Comparison of ENCODE assay signal across 1 cellular context in the genomic region with DNA sequence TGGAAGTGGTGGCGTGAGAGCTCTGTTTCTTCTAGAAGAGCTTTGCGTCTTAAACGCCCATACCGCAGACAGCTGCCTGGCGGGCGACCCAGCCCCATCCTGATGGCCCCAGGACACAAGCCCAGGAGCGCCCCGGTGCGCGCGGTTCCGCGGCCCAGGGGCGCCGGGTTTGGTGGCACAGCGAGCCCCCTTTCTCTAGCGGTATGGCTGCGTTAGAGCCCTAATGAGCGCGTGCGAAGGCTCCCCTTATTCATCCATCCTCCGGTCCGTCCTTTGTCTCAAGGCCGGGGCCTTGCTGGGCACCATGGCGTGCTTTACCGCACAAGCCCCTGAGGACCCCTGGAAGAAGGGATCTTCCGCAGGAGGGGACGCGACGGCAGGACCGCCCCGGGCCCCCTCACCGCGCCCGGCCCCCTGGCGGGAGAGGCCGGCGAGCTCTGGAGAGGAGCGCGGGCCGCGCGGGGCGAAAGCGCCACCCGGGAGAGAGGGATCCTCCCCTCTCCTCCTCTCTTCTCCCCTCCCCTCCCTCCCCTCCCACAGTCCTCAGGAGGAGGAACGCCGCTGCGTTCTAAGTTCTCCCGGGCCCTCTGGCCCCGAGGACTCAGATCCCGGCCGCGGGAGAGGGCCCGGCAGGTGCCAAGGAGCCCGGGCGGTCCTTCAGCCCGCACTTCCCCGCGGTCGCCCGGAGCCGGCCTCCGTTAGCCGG.
TF ChIP-seq lines count a peak whose summit lies in the region.

No MANE protein-coding gene starts in this region.

TF ChIP-seq in GM12878, 131 proteins besides CTCF, POLR2A, EP300 and RAD21 (continued from another document and continues in another):
- TF ChIP-seq, protein P1, sequence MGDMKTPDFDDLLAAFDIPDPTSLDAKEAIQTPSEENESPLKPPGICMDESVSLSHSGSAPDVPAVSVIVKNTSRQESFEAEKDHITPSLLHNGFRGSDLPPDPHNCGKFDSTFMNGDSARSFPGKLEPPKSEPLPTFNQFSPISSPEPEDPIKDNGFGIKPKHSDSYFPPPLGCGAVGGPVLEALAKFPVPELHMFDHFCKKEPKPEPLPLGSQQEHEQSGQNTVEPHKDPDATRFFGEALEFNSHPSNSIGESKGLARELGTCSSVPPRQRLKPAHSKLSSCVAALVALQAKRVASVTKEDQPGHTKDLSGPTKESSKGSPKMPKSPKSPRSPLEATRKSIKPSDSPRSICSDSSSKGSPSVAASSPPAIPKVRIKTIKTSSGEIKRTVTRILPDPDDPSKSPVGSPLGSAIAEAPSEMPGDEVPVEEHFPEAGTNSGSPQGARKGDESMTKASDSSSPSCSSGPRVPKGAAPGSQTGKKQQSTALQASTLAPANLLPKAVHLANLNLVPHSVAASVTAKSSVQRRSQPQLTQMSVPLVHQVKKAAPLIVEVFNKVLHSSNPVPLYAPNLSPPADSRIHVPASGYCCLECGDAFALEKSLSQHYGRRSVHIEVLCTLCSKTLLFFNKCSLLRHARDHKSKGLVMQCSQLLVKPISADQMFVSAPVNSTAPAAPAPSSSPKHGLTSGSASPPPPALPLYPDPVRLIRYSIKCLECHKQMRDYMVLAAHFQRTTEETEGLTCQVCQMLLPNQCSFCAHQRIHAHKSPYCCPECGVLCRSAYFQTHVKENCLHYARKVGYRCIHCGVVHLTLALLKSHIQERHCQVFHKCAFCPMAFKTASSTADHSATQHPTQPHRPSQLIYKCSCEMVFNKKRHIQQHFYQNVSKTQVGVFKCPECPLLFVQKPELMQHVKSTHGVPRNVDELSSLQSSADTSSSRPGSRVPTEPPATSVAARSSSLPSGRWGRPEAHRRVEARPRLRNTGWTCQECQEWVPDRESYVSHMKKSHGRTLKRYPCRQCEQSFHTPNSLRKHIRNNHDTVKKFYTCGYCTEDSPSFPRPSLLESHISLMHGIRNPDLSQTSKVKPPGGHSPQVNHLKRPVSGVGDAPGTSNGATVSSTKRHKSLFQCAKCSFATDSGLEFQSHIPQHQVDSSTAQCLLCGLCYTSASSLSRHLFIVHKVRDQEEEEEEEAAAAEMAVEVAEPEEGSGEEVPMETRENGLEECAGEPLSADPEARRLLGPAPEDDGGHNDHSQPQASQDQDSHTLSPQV (IDR thresholded peaks at IDR 0.05) = no peak
- TF ChIP-seq SP1 (IDR thresholded peaks at IDR 0.05; ENCODE audit: low read depth, low read length) = no peak
- TF ChIP-seq, protein P2, sequence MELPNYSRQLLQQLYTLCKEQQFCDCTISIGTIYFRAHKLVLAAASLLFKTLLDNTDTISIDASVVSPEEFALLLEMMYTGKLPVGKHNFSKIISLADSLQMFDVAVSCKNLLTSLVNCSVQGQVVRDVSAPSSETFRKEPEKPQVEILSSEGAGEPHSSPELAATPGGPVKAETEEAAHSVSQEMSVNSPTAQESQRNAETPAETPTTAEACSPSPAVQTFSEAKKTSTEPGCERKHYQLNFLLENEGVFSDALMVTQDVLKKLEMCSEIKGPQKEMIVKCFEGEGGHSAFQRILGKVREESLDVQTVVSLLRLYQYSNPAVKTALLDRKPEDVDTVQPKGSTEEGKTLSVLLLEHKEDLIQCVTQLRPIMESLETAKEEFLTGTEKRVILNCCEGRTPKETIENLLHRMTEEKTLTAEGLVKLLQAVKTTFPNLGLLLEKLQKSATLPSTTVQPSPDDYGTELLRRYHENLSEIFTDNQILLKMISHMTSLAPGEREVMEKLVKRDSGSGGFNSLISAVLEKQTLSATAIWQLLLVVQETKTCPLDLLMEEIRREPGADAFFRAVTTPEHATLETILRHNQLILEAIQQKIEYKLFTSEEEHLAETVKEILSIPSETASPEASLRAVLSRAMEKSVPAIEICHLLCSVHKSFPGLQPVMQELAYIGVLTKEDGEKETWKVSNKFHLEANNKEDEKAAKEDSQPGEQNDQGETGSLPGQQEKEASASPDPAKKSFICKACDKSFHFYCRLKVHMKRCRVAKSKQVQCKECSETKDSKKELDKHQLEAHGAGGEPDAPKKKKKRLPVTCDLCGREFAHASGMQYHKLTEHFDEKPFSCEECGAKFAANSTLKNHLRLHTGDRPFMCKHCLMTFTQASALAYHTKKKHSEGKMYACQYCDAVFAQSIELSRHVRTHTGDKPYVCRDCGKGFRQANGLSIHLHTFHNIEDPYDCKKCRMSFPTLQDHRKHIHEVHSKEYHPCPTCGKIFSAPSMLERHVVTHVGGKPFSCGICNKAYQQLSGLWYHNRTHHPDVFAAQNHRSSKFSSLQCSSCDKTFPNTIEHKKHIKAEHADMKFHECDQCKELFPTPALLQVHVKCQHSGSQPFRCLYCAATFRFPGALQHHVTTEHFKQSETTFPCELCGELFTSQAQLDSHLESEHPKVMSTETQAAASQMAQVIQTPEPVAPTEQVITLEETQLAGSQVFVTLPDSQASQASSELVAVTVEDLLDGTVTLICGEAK (IDR thresholded peaks at IDR 0.05; ENCODE audit: borderline replicate concordance) = no peak
- TF ChIP-seq, protein P3, sequence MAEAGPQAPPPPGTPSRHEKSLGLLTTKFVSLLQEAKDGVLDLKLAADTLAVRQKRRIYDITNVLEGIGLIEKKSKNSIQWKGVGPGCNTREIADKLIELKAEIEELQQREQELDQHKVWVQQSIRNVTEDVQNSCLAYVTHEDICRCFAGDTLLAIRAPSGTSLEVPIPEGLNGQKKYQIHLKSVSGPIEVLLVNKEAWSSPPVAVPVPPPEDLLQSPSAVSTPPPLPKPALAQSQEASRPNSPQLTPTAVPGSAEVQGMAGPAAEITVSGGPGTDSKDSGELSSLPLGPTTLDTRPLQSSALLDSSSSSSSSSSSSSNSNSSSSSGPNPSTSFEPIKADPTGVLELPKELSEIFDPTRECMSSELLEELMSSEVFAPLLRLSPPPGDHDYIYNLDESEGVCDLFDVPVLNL (IDR thresholded peaks at IDR 0.05; ENCODE audit: low read depth, low read length) = no peak
- TF ChIP-seq BCL11A (IDR thresholded peaks at IDR 0.05; ENCODE audit: low read depth, low read length) = 0 out of 2 replicates have a peak, but pooled peaks have one; percentile 70
- TF ChIP-seq, protein P4, sequence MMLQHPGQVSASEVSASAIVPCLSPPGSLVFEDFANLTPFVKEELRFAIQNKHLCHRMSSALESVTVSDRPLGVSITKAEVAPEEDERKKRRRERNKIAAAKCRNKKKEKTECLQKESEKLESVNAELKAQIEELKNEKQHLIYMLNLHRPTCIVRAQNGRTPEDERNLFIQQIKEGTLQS (IDR thresholded peaks at IDR 0.05; ENCODE audit: borderline replicate concordance, extremely low read depth, low read depth, low read length) = no peak
- TF ChIP-seq ZNF384 (IDR thresholded peaks at IDR 0.05; ENCODE audit: borderline replicate concordance, low read depth, low read length) = no peak
- TF ChIP-seq NFXL1 (IDR thresholded peaks at IDR 0.05; ENCODE audit: borderline replicate concordance) = no peak
- peak; percentile 60; the same call in 1 of the 2 replicates for TF ChIP-seq CBFB (IDR thresholded peaks at IDR 0.05; ENCODE audit: low read depth)
- no peak for TF ChIP-seq FOXK2 (IDR thresholded peaks at IDR 0.05)
- TF ChIP-seq JUNB (IDR thresholded peaks at IDR 0.05) = no peak
- TF ChIP-seq, protein P5, sequence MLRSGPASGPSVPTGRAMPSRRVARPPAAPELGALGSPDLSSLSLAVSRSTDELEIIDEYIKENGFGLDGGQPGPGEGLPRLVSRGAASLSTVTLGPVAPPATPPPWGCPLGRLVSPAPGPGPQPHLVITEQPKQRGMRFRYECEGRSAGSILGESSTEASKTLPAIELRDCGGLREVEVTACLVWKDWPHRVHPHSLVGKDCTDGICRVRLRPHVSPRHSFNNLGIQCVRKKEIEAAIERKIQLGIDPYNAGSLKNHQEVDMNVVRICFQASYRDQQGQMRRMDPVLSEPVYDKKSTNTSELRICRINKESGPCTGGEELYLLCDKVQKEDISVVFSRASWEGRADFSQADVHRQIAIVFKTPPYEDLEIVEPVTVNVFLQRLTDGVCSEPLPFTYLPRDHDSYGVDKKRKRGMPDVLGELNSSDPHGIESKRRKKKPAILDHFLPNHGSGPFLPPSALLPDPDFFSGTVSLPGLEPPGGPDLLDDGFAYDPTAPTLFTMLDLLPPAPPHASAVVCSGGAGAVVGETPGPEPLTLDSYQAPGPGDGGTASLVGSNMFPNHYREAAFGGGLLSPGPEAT (IDR thresholded peaks at IDR 0.05; ENCODE audit: low read depth) = no peak
- no peak for TF ChIP-seq NFYA (IDR thresholded peaks at IDR 0.05; ENCODE audit: borderline replicate concordance, low read depth, low read length)
- no peak for TF ChIP-seq MTA2 (IDR thresholded peaks at IDR 0.05; ENCODE audit: low read depth)
- TF ChIP-seq, protein P6, sequence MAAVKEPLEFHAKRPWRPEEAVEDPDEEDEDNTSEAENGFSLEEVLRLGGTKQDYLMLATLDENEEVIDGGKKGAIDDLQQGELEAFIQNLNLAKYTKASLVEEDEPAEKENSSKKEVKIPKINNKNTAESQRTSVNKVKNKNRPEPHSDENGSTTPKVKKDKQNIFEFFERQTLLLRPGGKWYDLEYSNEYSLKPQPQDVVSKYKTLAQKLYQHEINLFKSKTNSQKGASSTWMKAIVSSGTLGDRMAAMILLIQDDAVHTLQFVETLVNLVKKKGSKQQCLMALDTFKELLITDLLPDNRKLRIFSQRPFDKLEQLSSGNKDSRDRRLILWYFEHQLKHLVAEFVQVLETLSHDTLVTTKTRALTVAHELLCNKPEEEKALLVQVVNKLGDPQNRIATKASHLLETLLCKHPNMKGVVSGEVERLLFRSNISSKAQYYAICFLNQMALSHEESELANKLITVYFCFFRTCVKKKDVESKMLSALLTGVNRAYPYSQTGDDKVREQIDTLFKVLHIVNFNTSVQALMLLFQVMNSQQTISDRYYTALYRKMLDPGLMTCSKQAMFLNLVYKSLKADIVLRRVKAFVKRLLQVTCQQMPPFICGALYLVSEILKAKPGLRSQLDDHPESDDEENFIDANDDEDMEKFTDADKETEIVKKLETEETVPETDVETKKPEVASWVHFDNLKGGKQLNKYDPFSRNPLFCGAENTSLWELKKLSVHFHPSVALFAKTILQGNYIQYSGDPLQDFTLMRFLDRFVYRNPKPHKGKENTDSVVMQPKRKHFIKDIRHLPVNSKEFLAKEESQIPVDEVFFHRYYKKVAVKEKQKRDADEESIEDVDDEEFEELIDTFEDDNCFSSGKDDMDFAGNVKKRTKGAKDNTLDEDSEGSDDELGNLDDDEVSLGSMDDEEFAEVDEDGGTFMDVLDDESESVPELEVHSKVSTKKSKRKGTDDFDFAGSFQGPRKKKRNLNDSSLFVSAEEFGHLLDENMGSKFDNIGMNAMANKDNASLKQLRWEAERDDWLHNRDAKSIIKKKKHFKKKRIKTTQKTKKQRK (IDR thresholded peaks at IDR 0.05; ENCODE audit: low read depth, low read length) = no peak
- no peak for TF ChIP-seq BACH1 (IDR thresholded peaks at IDR 0.05; ENCODE audit: borderline replicate concordance)
- no peak; a peak in 1 of 4 replicates for TF ChIP-seq IKZF2 (IDR thresholded peaks at IDR 0.05)
- TF ChIP-seq SMAD5 (IDR thresholded peaks at IDR 0.05; ENCODE audit: low read depth) = 0 out of 2 replicates have a peak, but pooled peaks have one; percentile 24
- TF ChIP-seq PAX8 (IDR thresholded peaks at IDR 0.05) = no peak
- TF ChIP-seq, protein P7, sequence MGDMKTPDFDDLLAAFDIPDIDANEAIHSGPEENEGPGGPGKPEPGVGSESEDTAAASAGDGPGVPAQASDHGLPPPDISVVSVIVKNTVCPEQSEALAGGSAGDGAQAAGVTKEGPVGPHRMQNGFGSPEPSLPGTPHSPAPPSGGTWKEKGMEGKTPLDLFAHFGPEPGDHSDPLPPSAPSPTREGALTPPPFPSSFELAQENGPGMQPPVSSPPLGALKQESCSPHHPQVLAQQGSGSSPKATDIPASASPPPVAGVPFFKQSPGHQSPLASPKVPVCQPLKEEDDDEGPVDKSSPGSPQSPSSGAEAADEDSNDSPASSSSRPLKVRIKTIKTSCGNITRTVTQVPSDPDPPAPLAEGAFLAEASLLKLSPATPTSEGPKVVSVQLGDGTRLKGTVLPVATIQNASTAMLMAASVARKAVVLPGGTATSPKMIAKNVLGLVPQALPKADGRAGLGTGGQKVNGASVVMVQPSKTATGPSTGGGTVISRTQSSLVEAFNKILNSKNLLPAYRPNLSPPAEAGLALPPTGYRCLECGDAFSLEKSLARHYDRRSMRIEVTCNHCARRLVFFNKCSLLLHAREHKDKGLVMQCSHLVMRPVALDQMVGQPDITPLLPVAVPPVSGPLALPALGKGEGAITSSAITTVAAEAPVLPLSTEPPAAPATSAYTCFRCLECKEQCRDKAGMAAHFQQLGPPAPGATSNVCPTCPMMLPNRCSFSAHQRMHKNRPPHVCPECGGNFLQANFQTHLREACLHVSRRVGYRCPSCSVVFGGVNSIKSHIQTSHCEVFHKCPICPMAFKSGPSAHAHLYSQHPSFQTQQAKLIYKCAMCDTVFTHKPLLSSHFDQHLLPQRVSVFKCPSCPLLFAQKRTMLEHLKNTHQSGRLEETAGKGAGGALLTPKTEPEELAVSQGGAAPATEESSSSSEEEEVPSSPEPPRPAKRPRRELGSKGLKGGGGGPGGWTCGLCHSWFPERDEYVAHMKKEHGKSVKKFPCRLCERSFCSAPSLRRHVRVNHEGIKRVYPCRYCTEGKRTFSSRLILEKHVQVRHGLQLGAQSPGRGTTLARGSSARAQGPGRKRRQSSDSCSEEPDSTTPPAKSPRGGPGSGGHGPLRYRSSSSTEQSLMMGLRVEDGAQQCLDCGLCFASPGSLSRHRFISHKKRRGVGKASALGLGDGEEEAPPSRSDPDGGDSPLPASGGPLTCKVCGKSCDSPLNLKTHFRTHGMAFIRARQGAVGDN (IDR thresholded peaks at IDR 0.05) = peak; percentile 56; the same call in 1 of the 2 replicates
- TF ChIP-seq SPI1 (IDR thresholded peaks at IDR 0.05; ENCODE audit: borderline replicate concordance, insufficient read depth, low read depth, low read length) = no peak
- TF ChIP-seq SUPT20H (IDR thresholded peaks at IDR 0.05; ENCODE audit: borderline replicate concordance, control insufficient read depth, low read depth, low read length) = no peak
- no peak for TF ChIP-seq CEBPB (IDR thresholded peaks at IDR 0.05; ENCODE audit: borderline replicate concordance in 1 of 2, low read depth in 2 of 2, low read length in 2 of 2)
- TF ChIP-seq STAT1 (conservative IDR thresholded peaks at IDR 0.05) = no peak
- TF ChIP-seq, protein P8, sequence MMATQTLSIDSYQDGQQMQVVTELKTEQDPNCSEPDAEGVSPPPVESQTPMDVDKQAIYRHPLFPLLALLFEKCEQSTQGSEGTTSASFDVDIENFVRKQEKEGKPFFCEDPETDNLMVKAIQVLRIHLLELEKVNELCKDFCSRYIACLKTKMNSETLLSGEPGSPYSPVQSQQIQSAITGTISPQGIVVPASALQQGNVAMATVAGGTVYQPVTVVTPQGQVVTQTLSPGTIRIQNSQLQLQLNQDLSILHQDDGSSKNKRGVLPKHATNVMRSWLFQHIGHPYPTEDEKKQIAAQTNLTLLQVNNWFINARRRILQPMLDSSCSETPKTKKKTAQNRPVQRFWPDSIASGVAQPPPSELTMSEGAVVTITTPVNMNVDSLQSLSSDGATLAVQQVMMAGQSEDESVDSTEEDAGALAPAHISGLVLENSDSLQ (IDR thresholded peaks at IDR 0.05) = no peak
- TF ChIP-seq KLF5 (IDR thresholded peaks at IDR 0.05; ENCODE audit: partially characterized antibody) = no peak
- no peak for TF ChIP-seq YBX1 (IDR thresholded peaks at IDR 0.05)
- TF ChIP-seq, protein P9, sequence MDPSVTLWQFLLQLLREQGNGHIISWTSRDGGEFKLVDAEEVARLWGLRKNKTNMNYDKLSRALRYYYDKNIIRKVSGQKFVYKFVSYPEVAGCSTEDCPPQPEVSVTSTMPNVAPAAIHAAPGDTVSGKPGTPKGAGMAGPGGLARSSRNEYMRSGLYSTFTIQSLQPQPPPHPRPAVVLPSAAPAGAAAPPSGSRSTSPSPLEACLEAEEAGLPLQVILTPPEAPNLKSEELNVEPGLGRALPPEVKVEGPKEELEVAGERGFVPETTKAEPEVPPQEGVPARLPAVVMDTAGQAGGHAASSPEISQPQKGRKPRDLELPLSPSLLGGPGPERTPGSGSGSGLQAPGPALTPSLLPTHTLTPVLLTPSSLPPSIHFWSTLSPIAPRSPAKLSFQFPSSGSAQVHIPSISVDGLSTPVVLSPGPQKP (IDR thresholded peaks at IDR 0.05; ENCODE audit: low read depth, low read length) = no peak
